In genomic region chr18:76953186-76953982, GRCh38 we compare ENCODE assay signal across 12 cellular contexts.
A peak's percentile ranks its signal among the peaks of the same experiment; 100 is the strongest.
DNase-seq lines count a peak whose midpoint lies in the region; ATAC-seq, FAIRE-seq and TF ChIP-seq lines count a peak whose summit lies in the region.
"Had no signal": no experiment of that assay in that cellular context is flagged by ENCODE, and none has a peak within 500 bp of the region (broad histone marks: within the 10 kb centered on the region; RNA-seq: fewer than 3 reads in every experiment).

No MANE protein-coding gene starts in this region.

- peak; percentile 81 for DNase-seq in NCI-H1092 (lab: John Stamatoyannopoulos, UW)
- DNase-seq in kidney, result peak; percentile 90
- peak; percentile 87 for DNase-seq in sigmoid colon
- DNase-seq in CD1c-positive myeloid dendritic cell (ENCODE audit: extremely low spot score), result no peak
- DNase-seq in naive thymus-derived CD4-positive, alpha-beta T cell, result no peak
- DNase-seq in GM13977 (ENCODE audit: low spot score), result no peak
- DNase-seq: activated naive CD8-positive, alpha-beta T cell treated with anti-CD3 and anti-CD28 coated beads, Interleukin-2, amount 10 ng/mL, durations not matched to agents 7 days and 5 days; OCI-M1; stimulated activated CD4-positive, alpha-beta T cell treated with anti-CD3 and anti-CD28 coated beads, Interleukin-4, amount 100 ng/mL, for 4 hours had no signal

- no peaks in the 10 kb centered on the region for H3K27me3 ChIP-seq in sigmoid colon
- no peaks in the 10 kb centered on the region for H3K27me3 ChIP-seq in naive thymus-derived CD4-positive, alpha-beta T cell (ENCODE audit: control insufficient read depth in 2 of 2, insufficient read depth in 2 of 2, low read length in 2 of 2)

- in situ Hi-C loops in GM13977 (cut with MboI; ENCODE audit: low pct_unique_long_range_greater_than_20kb, low sequenced_read_pairs, unreplicated experiment), result no loop called here

- WGBS in sigmoid colon, 2 donors, result 25 to 72% methylated on average over 15 of the region's 15 CpGs

- H3K4me3 ChIP-seq in kidney (ENCODE audit: low read length in 2 of 2) (no peak overlapping the region), sigmoid colon (peak overlapping the region in 1 of 4 donors; percentile 19)
- H3K4me3 ChIP-seq in naive thymus-derived CD4-positive, alpha-beta T cell (ENCODE audit: low read length), result no peak overlapping the region

- H3K4me1 Mint-ChIP-seq in naive thymus-derived CD4-positive, alpha-beta T cell, result peaks cover 3 to 33% (median 7%) of the 10 kb centered on the region in 7 donors

- H3K27ac ChIP-seq in angular gyrus (ENCODE audit: low read depth, low read length) (peak overlapping the region; percentile 4), kidney (ENCODE audit: low read depth in 2 of 2, low read length in 2 of 2) (peak overlapping the region; percentile 7 to 48), sigmoid colon (peak overlapping the region; percentile 41 to 74 (median 62))
- H3K27ac ChIP-seq in naive thymus-derived CD4-positive, alpha-beta T cell (ENCODE audit: low read depth, low read length), result no peak overlapping the region

- CTCF ChIA-PET in naive thymus-derived CD4-positive, alpha-beta T cell (lab: Charles Lee), result no interaction called here

- no peak for TF ChIP-seq CTCF in kidney (IDR thresholded peaks at IDR 0.05; ENCODE audit: borderline replicate concordance, extremely low read depth, insufficient read depth)
- no peak for TF ChIP-seq CTCF in sigmoid colon (IDR thresholded peaks at IDR 0.05)
- TF ChIP-seq CTCF in GM13977 (IDR thresholded peaks at IDR 0.05; ENCODE audit: extremely low read depth, insufficient read depth, missing control alignments), result no peak

- no peak for ATAC-seq in naive thymus-derived CD4-positive, alpha-beta T cell
- ATAC-seq in HG03439 (IDR thresholded peaks at IDR 0.05; ENCODE audit: unreplicated experiment), result no peak
- ATAC-seq: activated CD4-positive, CD25-positive, alpha-beta regulatory T cell treated with anti-CD3 and anti-CD28 coated beads, Interleukin-2, amount 50 U/mL, for 24 hours had no signal

- peaks cover 10 to 72% (median 28%) of the 10 kb centered on the region in 5 donors for H3K36me3 Mint-ChIP-seq in naive thymus-derived CD4-positive, alpha-beta T cell

- H3K9me3 ChIP-seq in kidney (ENCODE audit: control insufficient read depth in 1 of 2, low read length in 2 of 2), result no peaks in the 10 kb centered on the region
- no peaks in the 10 kb centered on the region for H3K9me3 ChIP-seq in sigmoid colon
- no peaks in the 10 kb centered on the region for H3K9me3 ChIP-seq in naive thymus-derived CD4-positive, alpha-beta T cell (ENCODE audit: control insufficient read depth in 2 of 3, low read length in 3 of 3)

- intact Hi-C loops in kidney (cut with DNase I) (no loop called here), sigmoid colon (cut with DNase I) (no loop called here)
- intact Hi-C loops in naive thymus-derived CD4-positive, alpha-beta T cell (cut with micrococcal nuclease), result no loop called here

- peak overlapping the region in 1 of 2 donors; percentile 20 for H3K9ac ChIP-seq in kidney (ENCODE audit: low read length in 2 of 2)

- H3K9me3 Mint-ChIP-seq in naive thymus-derived CD4-positive, alpha-beta T cell, result no peaks in the 10 kb centered on the region
- H3K9me3 Mint-ChIP-seq: activated naive CD8-positive, alpha-beta T cell treated with anti-CD3 and anti-CD28 coated beads, Interleukin-2, amount 10 ng/mL, durations not matched to agents 7 days and 5 days had no signal

- POLR2A ChIA-PET in naive thymus-derived CD4-positive, alpha-beta T cell (lab: Charles Lee), result no interaction called here

- H3K27ac Mint-ChIP-seq in naive thymus-derived CD4-positive, alpha-beta T cell, result peak overlapping the region in 2 of 9 donors; percentile 42 to 62
- H3K27ac Mint-ChIP-seq: activated naive CD8-positive, alpha-beta T cell treated with anti-CD3 and anti-CD28 coated beads, Interleukin-2, amount 10 ng/mL, durations not matched to agents 7 days and 5 days had no signal

- no peak for FAIRE-seq in kidney (lab: Jason Lieb, UNC)

- no peak for TF ChIP-seq EP300 in sigmoid colon (IDR thresholded peaks at IDR 0.05)

- H3K4me3 Mint-ChIP-seq in naive thymus-derived CD4-positive, alpha-beta T cell, result no peak overlapping the region
- H3K4me3 Mint-ChIP-seq: activated naive CD8-positive, alpha-beta T cell treated with anti-CD3 and anti-CD28 coated beads, Interleukin-2, amount 10 ng/mL, durations not matched to agents 7 days and 5 days had no signal

- H3K36me3 ChIP-seq in kidney (ENCODE audit: control insufficient read depth in 1 of 2, insufficient read depth in 2 of 2, low read length in 2 of 2) (peaks cover 2 to 11% of the 10 kb centered on the region in 2 donors), sigmoid colon (peaks cover 6 to 57% (median 27%) of the 10 kb centered on the region in 4 donors)
- peaks cover 0 to 65% (median 5%) of the 10 kb centered on the region in 3 experiments for H3K36me3 ChIP-seq in naive thymus-derived CD4-positive, alpha-beta T cell (ENCODE audit: control insufficient read depth in 2 of 3, insufficient read depth in 3 of 3, low read length in 3 of 3)

- no peaks in the 10 kb centered on the region for H3K27me3 Mint-ChIP-seq in naive thymus-derived CD4-positive, alpha-beta T cell
- H3K27me3 Mint-ChIP-seq: activated naive CD8-positive, alpha-beta T cell treated with anti-CD3 and anti-CD28 coated beads, Interleukin-2, amount 10 ng/mL, durations not matched to agents 7 days and 5 days had no signal

- no peak for TF ChIP-seq POLR2A in sigmoid colon (IDR thresholded peaks at IDR 0.05)

- H3K4me1 ChIP-seq in kidney (ENCODE audit: control insufficient read depth in 1 of 2, insufficient read depth in 1 of 2, low read depth in 1 of 2, low read length in 2 of 2) (peaks cover 5 to 9% of the 10 kb centered on the region in 2 donors), sigmoid colon (peaks cover 0 to 18% (median 15%) of the 10 kb centered on the region in 4 donors)
- H3K4me1 ChIP-seq in naive thymus-derived CD4-positive, alpha-beta T cell (ENCODE audit: control insufficient read depth in 2 of 2, insufficient read depth in 2 of 2, low read length in 2 of 2), result no peaks in the 10 kb centered on the region

Comparison
In these comparisons a context has a peak if more than half of its experiments do, and no peak if none do; other contexts are left out.
1. DNase-seq: peak in NCI-H1092 (single experiment), kidney (single experiment) and sigmoid colon (single experiment); none in CD1c-positive myeloid dendritic cell (single experiment), naive thymus-derived CD4-positive, alpha-beta T cell (0 of 9) and GM13977 (single experiment).